ENCODE assay signal across 28 cellular contexts in genomic region chr2:228866044-228866443, GRCh38.
"Had no signal": no experiment of that assay in that cellular context is flagged by ENCODE, and none has a peak within 500 bp of the region (broad histone marks: within the 10 kb centered on the region; RNA-seq: fewer than 3 reads in every experiment).

No MANE protein-coding gene starts in this region.

- H3K4me3 Mint-ChIP-seq: mesothelial cell of epicardium; naive B cell; natural killer cell treated with Interleukin-12 subunit alpha and Interleukin-12 subunit beta and Interleukin-15 and Interleukin-18, amount 100 ng/mL, for 72 hours; stimulated activated naive B cell treated with anti-CD40 and anti-IgM and Interleukin-4, amounts not matched to agents 10 μg/mL and 1 μg/mL and 100 μg/mL, for 72 hours had no signal

- ATAC-seq: heart right ventricle; left cardiac atrium; left lobe of liver; lower lobe of right lung; natural killer cell treated with Interleukin-12 subunit alpha and Interleukin-12 subunit beta and Interleukin-15 and Interleukin-18, amount 100 ng/mL, for 72 hours; right cardiac atrium; sciatic nerve; stimulated activated naive B cell treated with anti-CD40 and anti-IgM and Interleukin-4, amounts not matched to agents 10 μg/mL and 1 μg/mL and 100 μg/mL, for 72 hours; stimulated activated naive CD8-positive, alpha-beta T cell treated with anti-CD3 and anti-CD28 coated beads, Interleukin-15, Interleukin-2, amounts not matched to agents 100 U/mL and 50 U/mL, for 24 hours; upper lobe of right lung had no signal

- H3K27ac Mint-ChIP-seq: mesothelial cell of epicardium; naive B cell; natural killer cell treated with Interleukin-12 subunit alpha and Interleukin-12 subunit beta and Interleukin-15 and Interleukin-18, amount 100 ng/mL, for 72 hours; stimulated activated naive B cell treated with anti-CD40 and anti-IgM and Interleukin-4, amounts not matched to agents 10 μg/mL and 1 μg/mL and 100 μg/mL, for 72 hours had no signal

- H3K27ac ChIP-seq: heart right ventricle, hepatocyte, lower lobe of right lung, ovary, prostate gland, stomach, testis, thyroid gland, upper lobe of right lung had no signal

- H3K4me3 ChIP-seq: heart right ventricle, hepatocyte, lower lobe of right lung, ovary, prostate gland, skin epidermis, stomach, testis, thyroid gland, upper lobe of right lung had no signal

- H3K27me3 ChIP-seq: heart right ventricle, hepatocyte, ovary, stomach, testis, thyroid gland, upper lobe of right lung had no signal

- H3K4me1 Mint-ChIP-seq: mesothelial cell of epicardium; naive B cell; stimulated activated naive B cell treated with anti-CD40 and anti-IgM and Interleukin-4, amounts not matched to agents 10 μg/mL and 1 μg/mL and 100 μg/mL, for 72 hours had no signal

- H3K4me1 ChIP-seq: heart right ventricle, prostate gland, stomach, testis, thyroid gland, upper lobe of right lung had no signal

- H3K4me2 ChIP-seq: hepatocyte had no signal

- H3K36me3 Mint-ChIP-seq: mesothelial cell of epicardium; naive B cell; natural killer cell treated with Interleukin-12 subunit alpha and Interleukin-12 subunit beta and Interleukin-15 and Interleukin-18, amount 100 ng/mL, for 72 hours; stimulated activated naive B cell treated with anti-CD40 and anti-IgM and Interleukin-4, amounts not matched to agents 10 μg/mL and 1 μg/mL and 100 μg/mL, for 72 hours had no signal

- H3K9me3 ChIP-seq: lower lobe of right lung, ovary, prostate gland, testis, thyroid gland, upper lobe of right lung had no signal

- H3K36me3 ChIP-seq: heart right ventricle, lower lobe of right lung, ovary, prostate gland, stomach, thyroid gland, upper lobe of right lung had no signal

- H3K27me3 Mint-ChIP-seq: naive B cell; natural killer cell treated with Interleukin-12 subunit alpha and Interleukin-12 subunit beta and Interleukin-15 and Interleukin-18, amount 100 ng/mL, for 72 hours; stimulated activated naive B cell treated with anti-CD40 and anti-IgM and Interleukin-4, amounts not matched to agents 10 μg/mL and 1 μg/mL and 100 μg/mL, for 72 hours had no signal

- DNase-seq: heart right ventricle; islet precursor cell; kidney glomerular epithelial cell; left cardiac atrium; lower lobe of right lung; mammary epithelial cell; mesenchymal stem cell; naive B cell; ovary; retina; stimulated activated CD4-positive, alpha-beta T cell treated with anti-CD3 and anti-CD28 coated beads, Interleukin-1b, Interleukin-23, amount 100 ng/mL, for 48 hours; stimulated activated CD4-positive, alpha-beta T cell treated with anti-CD3 and anti-CD28 coated beads, Interleukin-2, amount 100 ng/mL, for 48 hours; stimulated activated CD4-positive, alpha-beta T cell treated with anti-CD3 and anti-CD28 coated beads, Interleukin-4, amount 100 ng/mL, for 4 hours; stimulated activated CD8-positive, alpha-beta memory T cell treated with anti-CD3 and anti-CD28 coated beads, Interleukin-4, amount 100 ng/mL, for 48 hours; stimulated activated naive B cell treated with anti-CD40 and anti-IgM and Interleukin-4, amounts not matched to agents 10 μg/mL and 1 μg/mL and 100 μg/mL, for 72 hours; stimulated activated naive CD8-positive, alpha-beta T cell treated with anti-CD3 and anti-CD28 coated beads, Interleukin-15, Interleukin-2, amounts not matched to agents 100 U/mL and 50 U/mL, for 24 hours; stomach; testis; thyroid gland; upper lobe of right lung had no signal
